In the genomic region with DNA sequence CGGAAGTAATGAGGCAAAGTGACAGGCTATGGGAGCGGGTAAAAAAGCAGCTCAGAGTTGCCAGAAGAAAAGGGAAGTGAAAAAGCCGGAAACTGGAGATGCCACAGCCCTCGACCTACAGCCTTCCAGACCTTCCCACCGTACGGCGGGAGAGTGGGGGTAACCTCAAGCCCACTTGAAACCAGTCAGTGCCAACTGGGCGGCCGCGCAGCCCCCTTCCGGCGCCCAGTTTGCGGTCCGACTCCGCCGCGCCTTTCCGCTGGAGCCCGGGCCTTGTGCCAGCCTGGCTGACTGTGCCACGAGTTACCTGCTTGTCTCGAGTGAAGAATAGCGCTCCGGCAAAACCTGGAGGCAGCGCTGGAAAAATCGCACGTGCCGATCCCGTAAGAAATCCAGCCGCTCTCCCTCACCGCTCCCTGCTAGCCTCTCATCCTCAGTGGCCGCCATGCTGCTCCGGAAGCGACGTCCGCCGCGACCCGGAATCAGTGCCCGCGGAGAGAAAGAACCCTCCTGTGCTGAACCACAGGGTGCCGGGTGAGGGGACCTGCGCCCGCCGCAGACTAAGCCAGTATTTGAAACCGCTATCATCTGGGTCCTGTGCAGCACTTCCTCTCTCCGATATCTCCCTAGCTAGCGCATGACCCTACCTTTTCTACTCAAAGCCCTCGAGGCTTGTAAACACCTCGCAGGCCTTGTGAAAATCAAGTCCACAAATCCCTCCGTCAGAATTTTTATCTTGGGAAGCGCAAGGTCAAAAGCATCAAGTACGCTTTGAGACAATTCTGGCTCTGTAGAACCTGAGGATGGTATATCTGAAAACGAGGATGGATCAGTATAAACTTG, we compare ENCODE assay signal across 8 cellular contexts. TPM values are rescaled to one million over a fixed set of nuclear protein-coding genes. Genes with fewer than 3 reads are reported as not detected.
A peak's percentile ranks its signal among the peaks of the same experiment; 100 is the strongest.
DNase-seq lines count a peak whose midpoint lies in the region; ATAC-seq, FAIRE-seq and TF ChIP-seq lines count a peak whose summit lies in the region.

TSS of gene PGGT1B (minus strand) at position 473 of the 843 bp plus-strand sequence. CDS start at position 447, 26 bp downstream.

- DNase-seq in GM12891 (ENCODE audit: insufficient read length, low spot score) (peak; percentile 60), NCI-H1417 (lab: John Stamatoyannopoulos, UW) (peak; percentile 54 to 76 (median 64)), amniotic stem cell (lab: John Stamatoyannopoulos, UW) (peak; percentile 26), left cardiac atrium (peak; percentile 84), progenitor cell of endocrine pancreas (ENCODE audit: low spot score, unreplicated experiment) (peak; percentile 48), upper lobe of right lung (peak; percentile 89)

- peak; percentile 85 for FAIRE-seq in GM12891 (lab: Jason Lieb, UNC)

- TF ChIP-seq POLR2A in GM12891 (IDR thresholded peaks at IDR 0.05; ENCODE audit: low read depth, low read length): peak; percentile 91

- peak within 1 kb of the TSS; percentile 86 for H3K4me3 ChIP-seq in upper lobe of right lung

- TF ChIP-seq CTCF in progenitor cell of endocrine pancreas (IDR thresholded peaks at IDR 0.05; ENCODE audit: unreplicated experiment) (no peak), upper lobe of right lung (IDR thresholded peaks at IDR 0.05) (no peak)

- H3K36me3 Mint-ChIP-seq in T-helper 1 cell treated with Interleukin-12 subunit alpha and Interleukin-12 subunit beta and Interleukin-4 antibody, amounts not matched to agents 30 μg/mL and 1 μg/mL, for 36 hours (ENCODE audit: low read depth): peaks cover 14% of the 10 kb centered on the region
- peaks cover 2% of the 10 kb centered on the region for H3K36me3 Mint-ChIP-seq in progenitor cell of endocrine pancreas (ENCODE audit: insufficient read depth)

- ATAC-seq in HG02610 (IDR thresholded peaks at IDR 0.05; ENCODE audit: unreplicated experiment) (peak; percentile 94), left cardiac atrium (peak; percentile 98), upper lobe of right lung (peak; percentile 98)

- no peaks in the 10 kb centered on the region for H3K27me3 ChIP-seq in upper lobe of right lung

- no peaks in the 10 kb centered on the region for H3K27me3 Mint-ChIP-seq in T-helper 1 cell treated with Interleukin-12 subunit alpha and Interleukin-12 subunit beta and Interleukin-4 antibody, amounts not matched to agents 30 μg/mL and 1 μg/mL, for 36 hours (ENCODE audit: low read depth)
- H3K27me3 Mint-ChIP-seq in progenitor cell of endocrine pancreas: no peaks in the 10 kb centered on the region

- peaks cover 12% of the 10 kb centered on the region for H3K9me3 Mint-ChIP-seq in T-helper 1 cell treated with Interleukin-12 subunit alpha and Interleukin-12 subunit beta and Interleukin-4 antibody, amounts not matched to agents 30 μg/mL and 1 μg/mL, for 36 hours
- H3K9me3 Mint-ChIP-seq in progenitor cell of endocrine pancreas (ENCODE audit: low read depth): no peaks in the 10 kb centered on the region

- intact Hi-C loops in left cardiac atrium (cut with DNase I) (no loop called here), upper lobe of right lung (cut with DNase I) (no loop called here)

- no peaks in the 10 kb centered on the region for H3K9me3 ChIP-seq in upper lobe of right lung

- H3K27ac ChIP-seq in upper lobe of right lung: peak within 1 kb of the TSS; percentile 93

- peak within 1 kb of the TSS; percentile 87 for H3K27ac Mint-ChIP-seq in T-helper 1 cell treated with Interleukin-12 subunit alpha and Interleukin-12 subunit beta and Interleukin-4 antibody, amounts not matched to agents 30 μg/mL and 1 μg/mL, for 36 hours
- H3K27ac Mint-ChIP-seq in progenitor cell of endocrine pancreas: peak within 1 kb of the TSS; percentile 93

- H3K4me3 Mint-ChIP-seq in T-helper 1 cell treated with Interleukin-12 subunit alpha and Interleukin-12 subunit beta and Interleukin-4 antibody, amounts not matched to agents 30 μg/mL and 1 μg/mL, for 36 hours: peak within 1 kb of the TSS; percentile 92
- H3K4me3 Mint-ChIP-seq in progenitor cell of endocrine pancreas (ENCODE audit: low read depth): peak within 1 kb of the TSS; percentile 81

- peaks cover 26% of the 10 kb centered on the region for H3K4me1 Mint-ChIP-seq in T-helper 1 cell treated with Interleukin-12 subunit alpha and Interleukin-12 subunit beta and Interleukin-4 antibody, amounts not matched to agents 30 μg/mL and 1 μg/mL, for 36 hours (ENCODE audit: low read depth)
- H3K4me1 Mint-ChIP-seq in progenitor cell of endocrine pancreas (ENCODE audit: low read depth): peaks cover 12% of the 10 kb centered on the region

- H3K36me3 ChIP-seq in upper lobe of right lung: peaks cover 5% of the 10 kb centered on the region

- H3K4me1 ChIP-seq in upper lobe of right lung: peaks cover 26% of the 10 kb centered on the region

TF ChIP-seq in GM12891, 5 proteins besides CTCF, POLR2A, EP300 and RAD21:
- TF ChIP-seq PAX5 (IDR thresholded peaks at IDR 0.05; ENCODE audit: insufficient read depth, low read length, severe bottlenecking): no peak
- TF ChIP-seq POLR2AphosphoS5 (IDR thresholded peaks at IDR 0.05; ENCODE audit: low read depth, low read length): peak; percentile 86
- TF ChIP-seq POU2F2 (IDR thresholded peaks at IDR 0.05; ENCODE audit: low read depth, low read length): 0 out of 2 replicates have a peak, but pooled peaks have one; percentile 14
- TF ChIP-seq SPI1 (IDR thresholded peaks at IDR 0.05; ENCODE audit: low read depth, low read length): peak; percentile 99
- peak; percentile 89 for TF ChIP-seq TAF1 (IDR thresholded peaks at IDR 0.05; ENCODE audit: low read depth, low read length)

RNA-seq across cellular contexts. Expression of gene PGGT1B, which starts in this region (rescaled TPM):
- 12.4 TPM for polyA plus RNA-seq in GM12891 (2012; ENCODE audit: low read depth, missing spikeins)
- total RNA-seq in left cardiac atrium: 10 to 100 TPM; 23.0 to 32.3 TPM
- 43.5 and 43.9 TPM in 2 replicates for total RNA-seq in progenitor cell of endocrine pancreas
- 40.0 TPM for total RNA-seq in upper lobe of right lung

Comparison
In these comparisons a context has a peak if more than half of its experiments do, and no peak if none do; other contexts are left out.
1. Peak in every context shown above with its lines: DNase-seq, ATAC-seq, H3K4me3 ChIP-seq and H3K27ac ChIP-seq.
2. DNase-seq: peak in every context shown above with its lines; median percentile 89 in upper lobe of right lung; 84 in left cardiac atrium; 64 in NCI-H1417; 60 in GM12891; 48 in progenitor cell of endocrine pancreas; 26 in amniotic stem cell.